Comparison of ENCODE assay signal across 1 cellular context in genomic region chr5:149485655-149486615, GRCh38.
TF ChIP-seq lines count a peak whose summit lies in the region.

No MANE protein-coding gene starts in this region.

TF ChIP-seq in HEK293, 187 proteins besides CTCF, POLR2A, EP300 and RAD21 (continued from another document):
- TF ChIP-seq ZNF280C (tag by site-specific recombination; IDR thresholded peaks at IDR 0.05) (no peak), ZNF366 (tag by site-specific recombination; conservative IDR thresholded peaks at IDR 0.05) (peak; percentile 53; the same call in 1 of the 2 replicates), ZEB2 (tag by site-specific recombination; IDR thresholded peaks at IDR 0.05) (peak; percentile 46), ZNF585B (tag by site-specific recombination; IDR thresholded peaks at IDR 0.05) (no peak), ZNF350 (tag by site-specific recombination; IDR thresholded peaks at IDR 0.05) (no peak), TCF7L2 (IDR thresholded peaks at IDR 0.05; ENCODE audit: borderline replicate concordance, low read depth, low read length) (no peak), ZBTB11 (tag by site-specific recombination; conservative IDR thresholded peaks at IDR 0.05; ENCODE audit: low read depth) (no peak), ZNF157 (tag by site-specific recombination; IDR thresholded peaks at IDR 0.05) (no peak), PATZ1 (tag by site-specific recombination; IDR thresholded peaks at IDR 0.05) (peak; percentile 46; the same call in 1 of the 2 replicates), ZSCAN16 (tag by site-specific recombination; IDR thresholded peaks at IDR 0.05) (no peak), ZNF580 (tag by site-specific recombination; IDR thresholded peaks at IDR 0.05) (no peak), MYNN (tag by site-specific recombination; IDR thresholded peaks at IDR 0.05; ENCODE audit: borderline replicate concordance) (no peak), ZBTB44 (tag by site-specific recombination; IDR thresholded peaks at IDR 0.05) (peak; percentile 86), ZBTB48 (tag by site-specific recombination; IDR thresholded peaks at IDR 0.05) (no peak; the same call in 1 of the 2 replicates), ZNF664 (tag by site-specific recombination; IDR thresholded peaks at IDR 0.05) (no peak), ZNF837 (tag by site-specific recombination; IDR thresholded peaks at IDR 0.05) (no peak), INSM2 (tag by site-specific recombination; IDR thresholded peaks at IDR 0.05) (no peak), ZNF707 (tag by site-specific recombination; IDR thresholded peaks at IDR 0.05) (no peak), ZBTB1 (tag by site-specific recombination; IDR thresholded peaks at IDR 0.05) (no peak), ZNF169 (tag by site-specific recombination; IDR thresholded peaks at IDR 0.05) (no peak), ZNF518A (tag by site-specific recombination; conservative IDR thresholded peaks at IDR 0.05; ENCODE audit: low read depth) (0 out of 2 replicates have a peak, but pooled peaks have one; percentile 22), ZNF639 (tag by site-specific recombination; IDR thresholded peaks at IDR 0.05) (no peak), ZBTB49 (tag by site-specific recombination; IDR thresholded peaks at IDR 0.05; ENCODE audit: low read depth) (no peak), ZNF423 (tag by site-specific recombination; IDR thresholded peaks at IDR 0.05) (no peak), PBX3 (CRISPR knock-in tag; IDR thresholded peaks at IDR 0.05) (no peak), ZNF24 (tag by site-specific recombination; IDR thresholded peaks at IDR 0.05) (no peak), IKZF3 (tag by site-specific recombination; IDR thresholded peaks at IDR 0.05) (peak; percentile 39), ZNF175 (tag by site-specific recombination; IDR thresholded peaks at IDR 0.05) (no peak), ZNF449 (tag by site-specific recombination; IDR thresholded peaks at IDR 0.05) (no peak; the same call in 1 of the 2 replicates), ZNF114 (tag by site-specific recombination; IDR thresholded peaks at IDR 0.05) (no peak), FEZF1 (tag by site-specific recombination; IDR thresholded peaks at IDR 0.05) (peak; percentile 63), ZIC2 (tag by site-specific recombination; IDR thresholded peaks at IDR 0.05) (no peak)
